ENCODE assay signal across 22 cellular contexts in genomic region chr1:43053040-43053439, GRCh38.
DNase-seq lines count a peak whose midpoint lies in the region; ATAC-seq and TF ChIP-seq lines count a peak whose summit lies in the region.
"Had no signal": no experiment of that assay in that cellular context is flagged by ENCODE, and none has a peak within 500 bp of the region (broad histone marks: within the 10 kb centered on the region; RNA-seq: fewer than 3 reads in every experiment).

No MANE protein-coding gene starts in this region.

- no peak overlapping the region for H4K91ac ChIP-seq in neuronal stem cell (ENCODE audit: low read depth, low read length, poor library complexity)

- no peak overlapping the region for H3K9ac ChIP-seq in neuronal stem cell (ENCODE audit: low read depth, low read length, poor library complexity)

- no peak overlapping the region for H2AK5ac ChIP-seq in neuronal stem cell (ENCODE audit: low read depth, low read length)

- no peak overlapping the region for H2BK12ac ChIP-seq in neuronal stem cell (ENCODE audit: low read length)

- H2BK15ac ChIP-seq in neuronal stem cell (ENCODE audit: low read length): no peak overlapping the region

- no peak overlapping the region for H4K8ac ChIP-seq in neuronal stem cell (ENCODE audit: low read depth, low read length)

- no peak overlapping the region for H3K4ac ChIP-seq in neuronal stem cell (ENCODE audit: low read length)

- no peaks in the 10 kb centered on the region for H3K79me2 ChIP-seq in hepatocyte

- H2BK120ac ChIP-seq in neuronal stem cell (ENCODE audit: low read depth, low read length): no peak overlapping the region

- H3K27me3 ChIP-seq in SJCRH30 (no peaks in the 10 kb centered on the region), hepatocyte (no peaks in the 10 kb centered on the region), neuronal stem cell (ENCODE audit: control insufficient read depth in 3 of 3, insufficient read depth in 3 of 3, low read depth in 1 of 3, low read length in 3 of 3) (no peaks in the 10 kb centered on the region)

- no peaks in the 10 kb centered on the region for H3K36me3 ChIP-seq in SJCRH30
- no peaks in the 10 kb centered on the region for H3K36me3 ChIP-seq in hepatocyte (replicated peaks; ENCODE audit: insufficient read depth, low read depth)
- H3K36me3 ChIP-seq in neuronal stem cell (replicated peaks in 1 of 2; ENCODE audit: control insufficient read depth in 2 of 2, insufficient read depth in 2 of 2, low read length in 2 of 2): no peaks in the 10 kb centered on the region

- no peaks in the 10 kb centered on the region for H3K9me2 ChIP-seq in hepatocyte (replicated peaks; ENCODE audit: insufficient read depth)

- TF ChIP-seq CTCF in hepatocyte (IDR thresholded peaks at IDR 0.05; ENCODE audit: poor library complexity): no peak

- no peak overlapping the region for H3K23ac ChIP-seq in neuronal stem cell (ENCODE audit: low read depth, low read length, poor library complexity)

- H3K9me3 ChIP-seq in SJCRH30 (replicated peaks) (no peaks in the 10 kb centered on the region), hepatocyte (ENCODE audit: low read depth) (no peaks in the 10 kb centered on the region), neuronal stem cell (replicated peaks in 1 of 2; ENCODE audit: control insufficient read depth in 2 of 2, insufficient read depth in 1 of 2, low read depth in 1 of 2, low read length in 2 of 2) (no peaks in the 10 kb centered on the region)

- no peak overlapping the region for H3K18ac ChIP-seq in neuronal stem cell (ENCODE audit: low read length)

- H3K4me1 ChIP-seq in SJCRH30: peaks cover 40% of the 10 kb centered on the region
- H3K4me1 ChIP-seq in hepatocyte (ENCODE audit: insufficient read depth): peaks cover 61% of the 10 kb centered on the region
- peaks cover 0 to 12% of the 10 kb centered on the region in 2 donors for H3K4me1 ChIP-seq in neuronal stem cell (ENCODE audit: control insufficient read depth in 2 of 2, insufficient read depth in 1 of 2, low read depth in 1 of 2, low read length in 2 of 2)

- no peaks in the 10 kb centered on the region for H4K20me1 ChIP-seq in hepatocyte (ENCODE audit: insufficient read depth, poor library complexity, severe bottlenecking)

- no peak overlapping the region for H3K4me3 ChIP-seq in SJCRH30
- H3K4me3 ChIP-seq in hepatocyte: no peak overlapping the region
- H3K4me3 ChIP-seq in neuronal stem cell (ENCODE audit: low read length in 2 of 2): no peak overlapping the region
- H3K4me3 ChIP-seq: GM12878, GM23338, SK-N-MC had no signal

- H2BK5ac ChIP-seq in neuronal stem cell (ENCODE audit: low read length): no peak overlapping the region

- H3K14ac ChIP-seq in neuronal stem cell (ENCODE audit: low read length): no peak overlapping the region

- H3K27ac ChIP-seq in SJCRH30 (peak overlapping the region; percentile 26; the same call in 1 of the 2 replicates), hepatocyte (peak overlapping the region; percentile 84), neuronal stem cell (replicated peaks; ENCODE audit: low read length) (no peak overlapping the region)
- H3K27ac ChIP-seq: SK-N-MC had no signal

- peak; percentile 42 for DNase-seq in EH (ENCODE audit: low read depth)
- peak in 1 of 2 experiments; percentile 54 for DNase-seq in SJCRH30
- no peak for DNase-seq in hepatocyte (ENCODE audit: low spot score)
- DNase-seq in neuronal stem cell (ENCODE audit: low spot score): no peak
- DNase-seq in DMS53 treated with DMSO at 0.1 percent for 48 hours (lab: John Stamatoyannopoulos, UW; ENCODE audit: unreplicated experiment): no peak
- no peak for DNase-seq in ureter (ENCODE audit: low spot score)
- no peak for DNase-seq in stimulated activated CD4-positive, alpha-beta T cell treated with anti-CD3 and anti-CD28 coated beads, Interleukin-4, amount 100 ng/mL, for 1 hour
- DNase-seq: DMS53, HCEC 1CT, MV-4-11, NCI-H1105 treated with DMSO at 0.1 percent for 48 hours, NCI-H1694, NCI-H2081, NCI-H2171 treated with DMSO at 0.1 percent for 48 hours, NCI-H446, NCI-H526, RPMI8226, SHP77 had no signal

- H3K79me1 ChIP-seq in neuronal stem cell (ENCODE audit: low read depth, low read length): no peaks in the 10 kb centered on the region

- ATAC-seq in GM18511 (IDR thresholded peaks at IDR 0.05; ENCODE audit: unreplicated experiment): no peak
- ATAC-seq: GM12878, GM23338 had no signal

- no peak overlapping the region for H2AFZ ChIP-seq in hepatocyte
- peak overlapping the region; percentile 21 for H2AFZ ChIP-seq in neuronal stem cell (ENCODE audit: low read length)
- H2AFZ ChIP-seq: GM23338 had no signal

- peak overlapping the region; percentile 30 for H3K4me2 ChIP-seq in hepatocyte
- H3K4me2 ChIP-seq in neuronal stem cell (ENCODE audit: insufficient read depth, low read length, poor library complexity, severe bottlenecking): no peak overlapping the region
- H3K4me2 ChIP-seq: GM23338 had no signal
